8 cellular contexts compared by ENCODE assay signal in the genomic region with DNA sequence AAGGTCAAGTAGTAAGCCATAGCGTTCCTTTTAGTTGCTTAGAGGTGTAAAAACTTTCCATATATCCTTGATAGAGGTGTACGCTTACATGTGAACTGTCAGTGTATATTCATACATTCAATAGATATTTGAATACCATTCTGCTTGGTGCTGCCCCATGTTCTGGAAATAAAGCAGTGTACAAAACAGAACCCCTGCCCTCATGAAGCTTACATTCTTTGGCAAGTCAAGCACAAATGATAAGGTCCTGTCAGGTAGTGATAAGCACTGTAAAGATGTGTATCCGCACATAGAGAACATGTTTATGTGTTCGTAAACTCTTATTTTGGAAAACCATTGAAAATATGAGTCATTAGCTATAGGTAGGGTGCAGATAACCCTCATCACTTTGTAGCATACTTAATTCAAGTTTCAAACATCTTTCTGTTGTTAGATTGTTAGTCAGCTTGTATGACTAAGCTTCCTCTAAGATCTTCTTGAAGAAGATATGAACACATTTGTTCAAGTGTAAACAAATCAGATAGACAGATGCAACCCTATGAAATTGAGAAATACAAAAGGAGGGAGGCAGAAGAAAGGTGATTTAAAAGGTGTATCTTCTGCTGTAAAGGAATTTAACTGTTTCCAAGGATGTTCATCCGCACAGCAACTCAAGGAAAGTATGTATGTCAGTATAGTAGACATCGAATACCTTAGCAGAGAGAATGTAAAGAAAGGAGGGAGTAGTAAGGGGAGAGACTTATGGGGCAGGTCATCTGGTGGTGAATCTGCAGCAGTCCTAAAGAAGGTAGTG. TPM values are rescaled to one million over a fixed set of nuclear protein-coding genes. Genes with fewer than 3 reads are reported as not detected.
A peak's percentile ranks its signal among the peaks of the same experiment; 100 is the strongest.
DNase-seq lines count a peak whose midpoint lies in the region; ATAC-seq and TF ChIP-seq lines count a peak whose summit lies in the region.

No MANE protein-coding gene starts in this region.

- no peak overlapping the region for H2AFZ ChIP-seq in OCI-LY3 (ENCODE audit: low read depth, low read length)

- H3K27ac Mint-ChIP-seq in endodermal cell = peak overlapping the region; percentile 91

- 92 to 96% methylated on average over 4 to 6 of the region's 6 CpGs for WGBS in endodermal cell (ENCODE audit: insufficient coverage in 1 of 2, insufficient read length in 1 of 2), 2 experiments
- WGBS in psoas muscle, 3 donors = 84 to 88% (median 85%) methylated on average over 6 of the region's 6 CpGs

- H4K20me1 ChIP-seq in OCI-LY3 (ENCODE audit: insufficient read depth, low read length) = peaks cover 43% of the 10 kb centered on the region

- DNase-seq in endodermal cell (no peak), psoas muscle (no peak), germinal center (ENCODE audit: low spot score) (no peak), G401 (ENCODE audit: low spot score) (no peak)

- peaks cover 33% of the 10 kb centered on the region for H3K36me3 Mint-ChIP-seq in endodermal cell (ENCODE audit: low read depth)

- H3K9me3 Mint-ChIP-seq in endodermal cell = no peaks in the 10 kb centered on the region

- H3K4me3 ChIP-seq in OCI-LY3 (ENCODE audit: low read length) (peak overlapping the region; percentile 92), endodermal cell (ENCODE audit: low read length) (peak overlapping the region; percentile 96), psoas muscle (peak overlapping the region; percentile 99)

- H3K4me3 Mint-ChIP-seq in endodermal cell = peak overlapping the region; percentile 94

- intact Hi-C loops in psoas muscle (cut with DNase I) = no loop called here

- peaks cover 20% of the 10 kb centered on the region for H3K4me1 Mint-ChIP-seq in endodermal cell

- H3K27me3 Mint-ChIP-seq in endodermal cell (ENCODE audit: insufficient read depth) = no peaks in the 10 kb centered on the region

- ATAC-seq in psoas muscle (no peak), HG03469 (IDR thresholded peaks at IDR 0.05; ENCODE audit: unreplicated experiment) (no peak), GM21367 (IDR thresholded peaks at IDR 0.05; ENCODE audit: unreplicated experiment) (no peak)

- in situ Hi-C loops in G401 (cut with HindIII; ENCODE audit: low sequenced_read_pairs) = no loop called here

- H3K36me3 ChIP-seq in ES-I3 (ENCODE audit: insufficient read depth, low read length) = no peaks in the 10 kb centered on the region
- peaks cover 10% of the 10 kb centered on the region for H3K36me3 ChIP-seq in OCI-LY3 (replicated peaks; ENCODE audit: low read depth, low read length)
- peaks cover 60% of the 10 kb centered on the region for H3K36me3 ChIP-seq in endodermal cell (ENCODE audit: control insufficient read depth, insufficient read depth, low read length)
- peaks cover 0 to 3% of the 10 kb centered on the region in 2 donors for H3K36me3 ChIP-seq in psoas muscle (ENCODE audit: insufficient read depth in 1 of 2, low read depth in 1 of 2)

- peaks cover 10% of the 10 kb centered on the region; the same call in 1 of the 2 replicates for H3K4me1 ChIP-seq in ES-I3 (ENCODE audit: insufficient read depth, low read length)
- H3K4me1 ChIP-seq in OCI-LY3 (ENCODE audit: low read length) = peaks cover 17% of the 10 kb centered on the region
- H3K4me1 ChIP-seq in endodermal cell (ENCODE audit: control insufficient read depth, insufficient read depth, low read length) = peaks cover 3% of the 10 kb centered on the region
- H3K4me1 ChIP-seq in psoas muscle = peaks cover 48% of the 10 kb centered on the region

- H3K9me3 ChIP-seq in ES-I3 (ENCODE audit: control insufficient read depth, insufficient read depth, low read length) = no peaks in the 10 kb centered on the region
- no peaks in the 10 kb centered on the region for H3K9me3 ChIP-seq in OCI-LY3 (ENCODE audit: insufficient read depth, low read length)
- H3K9me3 ChIP-seq in endodermal cell (ENCODE audit: control insufficient read depth, low read length) = peaks cover 43% of the 10 kb centered on the region
- H3K9me3 ChIP-seq in psoas muscle = no peaks in the 10 kb centered on the region

- H3K79me2 ChIP-seq in OCI-LY3 (ENCODE audit: low read length) = peaks cover 100% of the 10 kb centered on the region

- no peak overlapping the region for H3K27ac ChIP-seq in OCI-LY3 (ENCODE audit: low read length)
- no peak overlapping the region for H3K27ac ChIP-seq in endodermal cell (ENCODE audit: low read depth, low read length)
- H3K27ac ChIP-seq in psoas muscle = no peak overlapping the region

- H3K4me2 ChIP-seq in OCI-LY3 (ENCODE audit: low read length) = peak overlapping the region; percentile 86

- TF ChIP-seq CTCF in OCI-LY3 (IDR thresholded peaks at IDR 0.05; ENCODE audit: low read depth, low read length) = no peak
- TF ChIP-seq CTCF in endodermal cell (conservative IDR thresholded peaks at IDR 0.05) = no peak
- no peak for TF ChIP-seq CTCF in psoas muscle (IDR thresholded peaks at IDR 0.05)

- peak overlapping the region; percentile 97; the same call in 1 of the 2 replicates for H3K9ac ChIP-seq in ES-I3 (ENCODE audit: low read depth, low read length)
- H3K9ac ChIP-seq in OCI-LY3 (ENCODE audit: low read length) = peak overlapping the region; percentile 93
- peak overlapping the region; percentile 88 for H3K9ac ChIP-seq in endodermal cell (ENCODE audit: extremely low read depth, low read length, poor library complexity, severe bottlenecking)

- no peaks in the 10 kb centered on the region for H3K27me3 ChIP-seq in OCI-LY3 (ENCODE audit: low read depth, low read length)
- H3K27me3 ChIP-seq in endodermal cell (ENCODE audit: control insufficient read depth, insufficient read depth, low read length, poor library complexity, severe bottlenecking) = no peaks in the 10 kb centered on the region
- no peaks in the 10 kb centered on the region for H3K27me3 ChIP-seq in psoas muscle (ENCODE audit: insufficient read depth in 3 of 3, low read length in 2 of 3)

RNA-seq across cellular contexts. Expression of a gene that starts 1.6 kb away (rescaled TPM):
- 10 to 100 TPM; 28.5 to 29.3 TPM for total RNA-seq in endodermal cell
- 24.5 TPM for polyA plus RNA-seq in endodermal cell (2013, experiment 1 of 2)
- 24.8 TPM for polyA plus RNA-seq in endodermal cell (2013, experiment 2 of 2)
- total RNA-seq in psoas muscle = 10 to 100 TPM in 2 of 4 donors, 1 to 10 TPM in 2; 8.3 to 12.2 (median 10.6) TPM
- 10 to 100 TPM in 1 of 3 donors, 1 to 10 TPM in 2; 3.8 to 12.8 (median 4.3) TPM for polyA plus RNA-seq in psoas muscle
- 21.2 and 24.5 TPM in 2 replicates for total RNA-seq in G401 (2014; rRNA removed; shearing (Covaris generic))

RNA-seq across cellular contexts. Expression of a gene that starts 2.0 kb away (rescaled TPM):
- total RNA-seq in endodermal cell = 10 to 100 TPM; 29.1 to 30.5 TPM
- polyA plus RNA-seq in endodermal cell (2013, experiment 1 of 2) = 18.2 TPM
- polyA plus RNA-seq in endodermal cell (2013, experiment 2 of 2) = 18.8 TPM
- total RNA-seq in psoas muscle = 10 to 100 TPM in 1 of 4 donors, 1 to 10 TPM in 3; 5.5 to 10.0 (median 8.4) TPM
- 10 to 100 TPM in 2 of 3 donors, 1 to 10 TPM in 1; 7.2 to 12.4 (median 10.1) TPM for polyA plus RNA-seq in psoas muscle
- total RNA-seq in G401 (2014; rRNA removed; shearing (Covaris generic)) = 17.6 and 21.9 TPM in 2 replicates
